In the genomic region with DNA sequence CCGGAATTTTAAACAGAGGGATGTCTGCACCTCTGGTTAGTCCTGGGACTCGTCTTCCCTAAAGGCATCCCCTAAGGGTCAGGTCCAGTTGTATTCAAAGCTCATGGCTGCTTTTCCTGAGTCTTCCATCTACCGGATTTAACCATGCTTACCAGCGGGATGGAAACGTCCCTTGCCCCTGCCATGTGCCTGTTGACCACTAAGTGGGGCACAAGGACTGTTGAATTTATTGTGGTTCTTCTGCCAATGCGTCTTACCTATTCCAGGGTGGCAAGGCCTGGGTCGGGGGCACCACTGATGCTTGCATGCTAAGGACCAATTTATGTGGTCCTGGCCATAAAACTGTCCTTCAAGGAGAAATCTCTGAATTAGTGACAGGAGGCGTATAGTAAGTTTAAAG, we compare ENCODE assay signal across 12 cellular contexts. TPM values are rescaled to one million over a fixed set of nuclear protein-coding genes. Genes with fewer than 3 reads are reported as not detected.
DNase-seq lines count a peak whose midpoint lies in the region; ATAC-seq and TF ChIP-seq lines count a peak whose summit lies in the region.
"Had no signal": no experiment of that assay in that cellular context is flagged by ENCODE, and none has a peak within 500 bp of the region (broad histone marks: within the 10 kb centered on the region; RNA-seq: fewer than 3 reads in every experiment).

No MANE protein-coding gene starts in this region.

- CTCF ChIA-PET in HEK293T (lab: Yijun Ruan, JAX): no interaction called here
- CTCF ChIA-PET in PC-3 (lab: Charles Lee): interaction anchor here (0.6 kb wide), 1 partner anchor 1305 kb away, joined by 3 read pairs; no protein-coding TSS in a partner anchor

- no peak overlapping the region for H3K4me2 ChIP-seq in PC-3 (ENCODE audit: low read length)

- H3K9me2 ChIP-seq in PC-3 (replicated peaks; ENCODE audit: low read length): no peaks in the 10 kb centered on the region

- H3K79me2 ChIP-seq in PC-3 (ENCODE audit: low read length): no peaks in the 10 kb centered on the region

- intact Hi-C loops in PC-3 (cut with micrococcal nuclease): no loop called here
- intact Hi-C loops in sciatic nerve (cut with DNase I): no loop called here

- no peaks in the 10 kb centered on the region for H3F3A ChIP-seq in PC-3 (ENCODE audit: low read length, unreplicated experiment)

- H3K27me3 ChIP-seq in PC-3 (ENCODE audit: low read length): no peaks in the 10 kb centered on the region
- H3K27me3 ChIP-seq: right atrium auricular region had no signal

- no peaks in the 10 kb centered on the region for H4K20me1 ChIP-seq in PC-3 (ENCODE audit: low read length)

- H3K9me3 ChIP-seq in PC-3 (ENCODE audit: low read length): no peaks in the 10 kb centered on the region
- H3K9me3 ChIP-seq: right atrium auricular region had no signal

- no TSS peak for BruUV-seq in PC-3 (replicated peaks; lab: Mats Ljungman, UMichigan)

- POLR2A ChIA-PET in HEK293T (lab: Yijun Ruan, JAX): no interaction called here
- POLR2A ChIA-PET in PC-3 (lab: Charles Lee; ENCODE audit: unreplicated experiment): no interaction called here

- no peaks in the 10 kb centered on the region for H3K4me1 ChIP-seq in PC-3 (ENCODE audit: insufficient read depth, low read length)
- H3K4me1 ChIP-seq: right atrium auricular region had no signal

- no peak overlapping the region for H3K4me3 ChIP-seq in PC-3 (ENCODE audit: low read length)
- H3K4me3 ChIP-seq: right atrium auricular region had no signal

- no peak overlapping the region for H3K27ac ChIP-seq in PC-3 (ENCODE audit: low read length)
- H3K27ac ChIP-seq: right atrium auricular region had no signal

- no peak overlapping the region for H3K9ac ChIP-seq in PC-3 (ENCODE audit: low read length)

- TF ChIP-seq CTCF in PC-3 (conservative IDR thresholded peaks at IDR 0.05; ENCODE audit: low read depth, low read length): peak; percentile 56

- DNase-seq in DMS53 (lab: John Stamatoyannopoulos, UW) (peak; percentile 69), HEK293T (ENCODE audit: extremely low spot score) (peak; percentile 13), PC-3 (peak; percentile 10), iPS-NIHi7 (ENCODE audit: extremely low spot score) (peak; percentile 56), sciatic nerve (ENCODE audit: low spot score) (no peak), NCI-H2029 (lab: John Stamatoyannopoulos, UW) (no peak)
- no peak for DNase-seq in activated T-cell treated with anti-CD3 and anti-CD28 coated beads, Interleukin-2, amount 50 U/mL, for 1 hour
- DNase-seq: activated CD4-positive, alpha-beta memory T cell treated with anti-CD3 and anti-CD28 coated beads, Interleukin-2, amount 10 ng/mL, durations not matched to agents 7 days and 5 days; activated naive CD8-positive, alpha-beta T cell treated with anti-CD3 and anti-CD28 coated beads, Interleukin-2, amount 50 U/mL, for 24 hours had no signal

- no peaks in the 10 kb centered on the region for H3K36me3 ChIP-seq in PC-3 (ENCODE audit: low read depth, low read length)
- H3K36me3 ChIP-seq: right atrium auricular region had no signal

- ATAC-seq in PC-3 (peak; percentile 50; the same call in 1 of the 2 replicates), sciatic nerve (no peak), GM21526 (IDR thresholded peaks at IDR 0.05; ENCODE audit: low FRiP score, unreplicated experiment) (no peak)
- ATAC-seq: activated naive CD8-positive, alpha-beta T cell treated with anti-CD3 and anti-CD28 coated beads, Interleukin-2, amount 50 U/mL, for 24 hours; esophagus mucosa had no signal

- H2AFZ ChIP-seq in PC-3 (ENCODE audit: low read length): no peak overlapping the region

TF ChIP-seq in HEK293T, 16 proteins besides CTCF, POLR2A, EP300 and RAD21:
- TF ChIP-seq, protein P1, sequence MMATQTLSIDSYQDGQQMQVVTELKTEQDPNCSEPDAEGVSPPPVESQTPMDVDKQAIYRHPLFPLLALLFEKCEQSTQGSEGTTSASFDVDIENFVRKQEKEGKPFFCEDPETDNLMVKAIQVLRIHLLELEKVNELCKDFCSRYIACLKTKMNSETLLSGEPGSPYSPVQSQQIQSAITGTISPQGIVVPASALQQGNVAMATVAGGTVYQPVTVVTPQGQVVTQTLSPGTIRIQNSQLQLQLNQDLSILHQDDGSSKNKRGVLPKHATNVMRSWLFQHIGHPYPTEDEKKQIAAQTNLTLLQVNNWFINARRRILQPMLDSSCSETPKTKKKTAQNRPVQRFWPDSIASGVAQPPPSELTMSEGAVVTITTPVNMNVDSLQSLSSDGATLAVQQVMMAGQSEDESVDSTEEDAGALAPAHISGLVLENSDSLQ (IDR thresholded peaks at IDR 0.05): no peak
- TF ChIP-seq FOXA1 (IDR thresholded peaks at IDR 0.05) (no peak), FOXK2 (IDR thresholded peaks at IDR 0.05) (no peak), ARNT (IDR thresholded peaks at IDR 0.05) (no peak), TARDBP (IDR thresholded peaks at IDR 0.05) (no peak), ELF4 (IDR thresholded peaks at IDR 0.05) (no peak), BHLHE40 (IDR thresholded peaks at IDR 0.05; ENCODE audit: borderline replicate concordance) (no peak), CTBP1 (IDR thresholded peaks at IDR 0.05; ENCODE audit: borderline replicate concordance) (no peak), NFRKB (IDR thresholded peaks at IDR 0.05) (no peak), HDGF (IDR thresholded peaks at IDR 0.05; ENCODE audit: borderline replicate concordance) (no peak), LEF1 (IDR thresholded peaks at IDR 0.05; ENCODE audit: borderline replicate concordance) (no peak), ZNF384 (IDR thresholded peaks at IDR 0.05) (no peak), SP1 (IDR thresholded peaks at IDR 0.05) (no peak), SUZ12 (IDR thresholded peaks at IDR 0.05) (no peak), FOXM1 (IDR thresholded peaks at IDR 0.05; ENCODE audit: borderline replicate concordance) (no peak)

RNA-seq across cellular contexts. Expression of gene ANKRD42, which starts 25.6 kb away (rescaled TPM):
- 6.6 and 11.2 TPM in 2 replicates for total RNA-seq in PC-3 (2014; rRNA removed)
- total RNA-seq in sciatic nerve: 10.7 TPM

Comparison
In these comparisons a context has a peak if more than half of its experiments do, and no peak if none do; other contexts are left out.
1. DNase-seq: peak in DMS53 (single experiment), HEK293T (single experiment), PC-3 (single experiment) and iPS-NIHi7 (single experiment); none in sciatic nerve (single experiment), activated T-cell treated with anti-CD3 and anti-CD28 coated beads, Interleukin-2, amount 50 U/mL, for 1 hour (single experiment) and NCI-H2029 (single experiment).